In genomic region chr9:3992924-3993323, GRCh38 we compare ENCODE assay signal across 1 cellular context.
TF ChIP-seq lines count a peak whose summit lies in the region.

No MANE protein-coding gene starts in this region.

TF ChIP-seq in GM12878, 131 proteins besides CTCF, POLR2A, EP300 and RAD21 (continued from another document):
- no peak for TF ChIP-seq NRF1 (conservative IDR thresholded peaks at IDR 0.05; ENCODE audit: low read depth, low read length)
- TF ChIP-seq KDM1A (IDR thresholded peaks at IDR 0.05; ENCODE audit: borderline replicate concordance) = no peak
